Comparison of ENCODE assay signal across 8 cellular contexts in genomic region chr7:36389371-36390198, GRCh38. TPM values are rescaled to one million over a fixed set of nuclear protein-coding genes. Genes with fewer than 3 reads are reported as not detected.
A peak's percentile ranks its signal among the peaks of the same experiment; 100 is the strongest.
DNase-seq lines count a peak whose midpoint lies in the region; ATAC-seq and TF ChIP-seq lines count a peak whose summit lies in the region.

Gene ANLN, plus strand, starts transcription at chr7:36389862. Its CDS starts 165 bp downstream, at chr7:36390027.

- H3K27ac ChIP-seq in upper lobe of left lung: peak within 1 kb of the TSS; percentile 35 to 81 (median 64)

- peak; percentile 99 for DNase-seq in GM13976 (ENCODE audit: low spot score)
- peak; percentile 60 for DNase-seq in NCI-H1417 treated with DMSO at 0.1 percent for 48 hours (lab: John Stamatoyannopoulos, UW)
- peak; percentile 85 for DNase-seq in amniotic stem cell (lab: John Stamatoyannopoulos, UW)
- peak; percentile 94 for DNase-seq in left cardiac atrium
- DNase-seq in posterior vena cava (ENCODE audit: low spot score): peak; percentile 98
- DNase-seq in upper lobe of left lung: peak; percentile 97 to 98

- 3 to 4% methylated on average over 39 to 64 of the region's 68 CpGs for WGBS in upper lobe of left lung, 2 donors

- peaks cover 9 to 28% (median 11%) of the 10 kb centered on the region in 4 donors for H3K4me1 ChIP-seq in upper lobe of left lung

- intact Hi-C loops in T-helper 1 cell treated with Interleukin-12 subunit alpha and Interleukin-12 subunit beta and Interleukin-4 antibody, amounts not matched to agents 30 ng/mL and 1 ng/mL, for 36 hours (cut with micrococcal nuclease): loop anchor here (1.0 to 10.0 kb wide), 9 partner anchors 22 to 1785 kb away; partner anchors contain the start of genes ELMO1, HERPUD2 and STARD3NL
- intact Hi-C loops in left cardiac atrium (cut with DNase I) (no loop called here), posterior vena cava (cut with DNase I) (no loop called here)

- no peak for TF ChIP-seq CTCF in GM13976 (IDR thresholded peaks at IDR 0.05; ENCODE audit: borderline replicate concordance, control extremely low read depth, extremely low read depth, insufficient read depth, missing control alignments)
- TF ChIP-seq CTCF in upper lobe of left lung (IDR thresholded peaks at IDR 0.05): no peak

- no peak for TF ChIP-seq POLR2A in upper lobe of left lung (IDR thresholded peaks at IDR 0.05)

- no peaks in the 10 kb centered on the region for H3K27me3 ChIP-seq in upper lobe of left lung

- no peaks in the 10 kb centered on the region for H3K36me3 ChIP-seq in upper lobe of left lung

- in situ Hi-C loops in GM13976 (cut with MboI; ENCODE audit: low sequenced_read_pairs, unreplicated experiment): no loop called here

- peaks cover 0 to 4% (median 0%) of the 10 kb centered on the region in 4 donors for H3K9me3 ChIP-seq in upper lobe of left lung

- TF ChIP-seq EP300 in upper lobe of left lung (IDR thresholded peaks at IDR 0.05): no peak

- peak; percentile 82 for ATAC-seq in HG02763 (IDR thresholded peaks at IDR 0.05; ENCODE audit: unreplicated experiment)
- ATAC-seq in left cardiac atrium: peak; percentile 99 to 100
- peak; percentile 97 to 99 for ATAC-seq in upper lobe of left lung (ENCODE audit: low FRiP score in 2 of 2)

- H3K4me3 ChIP-seq in upper lobe of left lung: peak within 1 kb of the TSS; percentile 67 to 74 (median 70)

RNA-seq across cellular contexts. Expression of gene ANLN, which starts in this region (rescaled TPM):
- 49.6 and 57.5 TPM in 2 replicates for total RNA-seq in T-helper 1 cell treated with Interleukin-12 subunit alpha and Interleukin-12 subunit beta and Interleukin-4 antibody, amounts not matched to agents 30 ng/mL and 1 ng/mL, for 36 hours
- total RNA-seq in left cardiac atrium: 1 to 10 TPM; 1.8 to 3.8 TPM
- 1 to 10 TPM; 3.0 to 6.4 TPM for total RNA-seq in posterior vena cava
- total RNA-seq in upper lobe of left lung: 1 to 10 TPM; 2.5 to 5.8 (median 5.1) TPM

Comparison
In these comparisons a context has a peak if more than half of its experiments do, and no peak if none do; other contexts are left out.
1. Peak in every context shown above with its lines: DNase-seq, ATAC-seq, H3K4me3 ChIP-seq and H3K27ac ChIP-seq.